ENCODE assay signal across 1 cellular context in genomic region chr2:8090748-8091700, GRCh38.
TF ChIP-seq lines count a peak whose summit lies in the region.

No MANE protein-coding gene starts in this region.

TF ChIP-seq in HepG2, 621 proteins besides CTCF, POLR2A, EP300 and RAD21 (continued from another document and continues in another):
- TF ChIP-seq XBP1 (CRISPR knock-in tag; IDR thresholded peaks at IDR 0.05): no peak
- TF ChIP-seq LCORL (IDR thresholded peaks at IDR 0.05): peak; percentile 24; the same call in 1 of the 2 replicates
- peak; percentile 81 for TF ChIP-seq LCORL (CRISPR knock-in tag; IDR thresholded peaks at IDR 0.05)
- peak; percentile 56; the same call in 1 of the 2 replicates for TF ChIP-seq ZBTB7B (CRISPR knock-in tag; IDR thresholded peaks at IDR 0.05)
- no peak for TF ChIP-seq IRF1 (CRISPR knock-in tag; IDR thresholded peaks at IDR 0.05; ENCODE audit: low read depth)
- TF ChIP-seq ZNF737 (CRISPR knock-in tag; IDR thresholded peaks at IDR 0.05; ENCODE audit: borderline replicate concordance): no peak
- 0 out of 2 replicates have a peak, but pooled peaks have one; percentile 32 for TF ChIP-seq ZFY (CRISPR knock-in tag; IDR thresholded peaks at IDR 0.05)
- TF ChIP-seq U2AF1 (optimal IDR thresholded peaks at IDR 0.05; ENCODE audit: low read depth, low read length): no peak
- no peak; the same call in 1 of the 2 replicates for TF ChIP-seq BHLHE40 (IDR thresholded peaks at IDR 0.05; ENCODE audit: low read length)
- peak; percentile 94 for TF ChIP-seq NFIC (IDR thresholded peaks at IDR 0.05; ENCODE audit: low read length)
- TF ChIP-seq ZNF101 (CRISPR knock-in tag; IDR thresholded peaks at IDR 0.05; ENCODE audit: borderline replicate concordance, low read depth): no peak
- 0 out of 2 replicates have a peak, but pooled peaks have one; percentile 34 for TF ChIP-seq HIVEP1 (CRISPR knock-in tag; IDR thresholded peaks at IDR 0.05)
- TF ChIP-seq HOXA7 (CRISPR knock-in tag; IDR thresholded peaks at IDR 0.05): no peak
- peak; percentile 52; the same call in 1 of the 2 replicates for TF ChIP-seq UBTF (CRISPR knock-in tag; IDR thresholded peaks at IDR 0.05)
- TF ChIP-seq ZNF724P (CRISPR knock-in tag; IDR thresholded peaks at IDR 0.05; ENCODE audit: borderline replicate concordance): peak; percentile 54; the same call in 1 of the 2 replicates
- peak; percentile 94; the same call in 1 of the 2 replicates for TF ChIP-seq ZNF337 (CRISPR knock-in tag; IDR thresholded peaks at IDR 0.05; ENCODE audit: borderline replicate concordance, low read depth)
- TF ChIP-seq SP5 (CRISPR knock-in tag; IDR thresholded peaks at IDR 0.05; ENCODE audit: borderline replicate concordance, low read depth): peak; percentile 51; the same call in 1 of the 2 replicates
- no peak for TF ChIP-seq ARNT (IDR thresholded peaks at IDR 0.05)
- peak; percentile 79 for TF ChIP-seq NFYC (CRISPR knock-in tag; IDR thresholded peaks at IDR 0.05)
- no peak; the same call in 1 of the 2 replicates for TF ChIP-seq NAIF1 (CRISPR knock-in tag; IDR thresholded peaks at IDR 0.05; ENCODE audit: borderline replicate concordance)
- no peak for TF ChIP-seq ZNF124 (CRISPR knock-in tag; IDR thresholded peaks at IDR 0.05)
- TF ChIP-seq ZFX (CRISPR knock-in tag; IDR thresholded peaks at IDR 0.05; ENCODE audit: low read depth): peak; percentile 26; the same call in 1 of the 2 replicates
- no peak for TF ChIP-seq ZNF383 (CRISPR knock-in tag; IDR thresholded peaks at IDR 0.05; ENCODE audit: borderline replicate concordance)
- peak; percentile 56; the same call in 1 of the 2 replicates for TF ChIP-seq ZFP90 (CRISPR knock-in tag; IDR thresholded peaks at IDR 0.05; ENCODE audit: borderline replicate concordance)
- TF ChIP-seq ETS1 (CRISPR knock-in tag; IDR thresholded peaks at IDR 0.05): no peak
- TF ChIP-seq SIX1 (CRISPR knock-in tag; IDR thresholded peaks at IDR 0.05; ENCODE audit: borderline replicate concordance): peak; percentile 74
- TF ChIP-seq TRIM24 (CRISPR knock-in tag; IDR thresholded peaks at IDR 0.05): 0 out of 2 replicates have a peak, but pooled peaks have one; percentile 11
- TF ChIP-seq ZNF264 (CRISPR knock-in tag; IDR thresholded peaks at IDR 0.05): peak; percentile 87; the same call in 1 of the 2 replicates
- peak; percentile 91; the same call in 1 of the 2 replicates for TF ChIP-seq ZBTB20 (CRISPR knock-in tag; IDR thresholded peaks at IDR 0.05; ENCODE audit: borderline replicate concordance, low read depth)
- peak; percentile 55; the same call in 1 of the 2 replicates for TF ChIP-seq GMEB1 (CRISPR knock-in tag; IDR thresholded peaks at IDR 0.05; ENCODE audit: borderline replicate concordance)
- TF ChIP-seq ZNF282 (IDR thresholded peaks at IDR 0.05; ENCODE audit: partially characterized antibody): no peak
- TF ChIP-seq FOXP4 (CRISPR knock-in tag; IDR thresholded peaks at IDR 0.05): peak; percentile 79
- no peak for TF ChIP-seq ZFAT (CRISPR knock-in tag; conservative IDR thresholded peaks at IDR 0.05)
- no peak for TF ChIP-seq MLXIP (CRISPR knock-in tag; IDR thresholded peaks at IDR 0.05; ENCODE audit: borderline replicate concordance)
- peak; percentile 84 for TF ChIP-seq ATF1 (CRISPR knock-in tag; IDR thresholded peaks at IDR 0.05)
- peak; percentile 51; the same call in 1 of the 2 replicates for TF ChIP-seq ZNF12 (CRISPR knock-in tag; IDR thresholded peaks at IDR 0.05)
- peak; percentile 96 for TF ChIP-seq AHDC1 (CRISPR knock-in tag; IDR thresholded peaks at IDR 0.05; ENCODE audit: borderline replicate concordance)
- TF ChIP-seq MEIS1 (CRISPR knock-in tag; IDR thresholded peaks at IDR 0.05; ENCODE audit: borderline replicate concordance): peak; percentile 83; the same call in 1 of the 2 replicates
- peak; percentile 77 for TF ChIP-seq POGK (CRISPR knock-in tag; conservative IDR thresholded peaks at IDR 0.05)
- TF ChIP-seq ZBTB38 (CRISPR knock-in tag; IDR thresholded peaks at IDR 0.05): peak; percentile 67
- TF ChIP-seq ELK4 (CRISPR knock-in tag; IDR thresholded peaks at IDR 0.05; ENCODE audit: borderline replicate concordance): no peak
- no peak for TF ChIP-seq ZFP36 (IDR thresholded peaks at IDR 0.05; ENCODE audit: borderline replicate concordance, low read depth, low read length, partially characterized antibody)
